In the genomic region with DNA sequence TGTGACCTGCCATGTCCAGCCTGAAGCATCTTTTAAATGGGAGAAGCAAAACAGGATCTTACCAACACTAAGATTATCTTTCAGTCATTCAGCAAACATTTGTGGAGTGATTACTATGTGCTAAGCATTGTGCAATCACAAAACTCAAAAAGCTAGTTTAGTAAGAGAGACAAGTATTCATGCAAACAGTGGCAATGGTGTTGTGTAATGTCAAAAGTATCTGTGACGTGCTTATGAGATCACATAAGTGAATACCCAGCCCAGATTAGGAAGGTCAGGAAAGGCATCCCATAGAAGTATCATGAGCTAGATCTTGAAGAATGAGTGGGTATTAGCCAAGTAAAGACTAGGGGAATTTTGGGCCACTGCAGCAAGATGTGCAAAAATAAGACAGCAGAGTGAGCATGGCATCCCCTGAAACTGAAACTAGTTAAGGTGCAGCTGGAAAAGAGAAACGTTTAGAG, we compare ENCODE assay signal across 1 cellular context.
TF ChIP-seq lines count a peak whose summit lies in the region.

No MANE protein-coding gene starts in this region.

TF ChIP-seq in HepG2, 621 proteins besides CTCF, POLR2A, EP300 and RAD21 (continued from another document):
- TF ChIP-seq, protein P1, sequence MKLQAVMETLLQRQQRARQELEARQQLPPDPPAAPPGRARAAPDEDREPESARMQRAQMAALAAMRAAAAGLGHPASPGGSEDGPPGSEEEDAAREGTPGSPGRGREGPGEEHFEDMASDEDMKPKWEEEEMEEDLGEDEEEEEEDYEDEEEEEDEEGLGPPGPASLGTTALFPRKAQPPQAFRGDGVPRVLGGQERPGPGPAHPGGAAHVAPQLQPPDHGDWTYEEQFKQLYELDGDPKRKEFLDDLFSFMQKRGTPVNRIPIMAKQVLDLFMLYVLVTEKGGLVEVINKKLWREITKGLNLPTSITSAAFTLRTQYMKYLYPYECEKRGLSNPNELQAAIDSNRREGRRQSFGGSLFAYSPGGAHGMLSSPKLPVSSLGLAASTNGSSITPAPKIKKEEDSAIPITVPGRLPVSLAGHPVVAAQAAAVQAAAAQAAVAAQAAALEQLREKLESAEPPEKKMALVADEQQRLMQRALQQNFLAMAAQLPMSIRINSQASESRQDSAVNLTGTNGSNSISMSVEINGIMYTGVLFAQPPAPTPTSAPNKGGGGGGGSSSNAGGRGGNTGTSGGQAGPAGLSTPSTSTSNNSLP (IDR thresholded peaks at IDR 0.05; ENCODE audit: low read depth, low read length), result no peak
- no peak for TF ChIP-seq AGO2 (optimal IDR thresholded peaks at IDR 0.05; ENCODE audit: low read depth, low read length)
- TF ChIP-seq ZNF3 (CRISPR knock-in tag; IDR thresholded peaks at IDR 0.05), result peak; percentile 99
- peak; percentile 19; the same call in 1 of the 2 replicates for TF ChIP-seq SMC3 (IDR thresholded peaks at IDR 0.05; ENCODE audit: low read length)
- peak; percentile 57 for TF ChIP-seq GATAD2A (CRISPR knock-in tag; IDR thresholded peaks at IDR 0.05)
- TF ChIP-seq FOSL2 (CRISPR knock-in tag; IDR thresholded peaks at IDR 0.05), result peak; percentile 68
- peak; percentile 88 for TF ChIP-seq CEBPG (CRISPR knock-in tag; IDR thresholded peaks at IDR 0.05)
- TF ChIP-seq KDM1A (CRISPR knock-in tag; IDR thresholded peaks at IDR 0.05), result peak; percentile 48; the same call in 1 of the 2 replicates
- TF ChIP-seq, protein P2, sequence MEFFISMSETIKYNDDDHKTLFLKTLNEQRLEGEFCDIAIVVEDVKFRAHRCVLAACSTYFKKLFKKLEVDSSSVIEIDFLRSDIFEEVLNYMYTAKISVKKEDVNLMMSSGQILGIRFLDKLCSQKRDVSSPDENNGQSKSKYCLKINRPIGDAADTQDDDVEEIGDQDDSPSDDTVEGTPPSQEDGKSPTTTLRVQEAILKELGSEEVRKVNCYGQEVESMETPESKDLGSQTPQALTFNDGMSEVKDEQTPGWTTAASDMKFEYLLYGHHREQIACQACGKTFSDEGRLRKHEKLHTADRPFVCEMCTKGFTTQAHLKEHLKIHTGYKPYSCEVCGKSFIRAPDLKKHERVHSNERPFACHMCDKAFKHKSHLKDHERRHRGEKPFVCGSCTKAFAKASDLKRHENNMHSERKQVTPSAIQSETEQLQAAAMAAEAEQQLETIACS (CRISPR knock-in tag; IDR thresholded peaks at IDR 0.05), result no peak
- TF ChIP-seq ZFP36L2 (CRISPR knock-in tag; IDR thresholded peaks at IDR 0.05), result no peak
- TF ChIP-seq CEBPB (IDR thresholded peaks at IDR 0.05; ENCODE audit: borderline replicate concordance, low read depth, low read length), result peak; percentile 97
- TF ChIP-seq ZBTB21 (CRISPR knock-in tag; IDR thresholded peaks at IDR 0.05), result peak; percentile 76
- no peak for TF ChIP-seq SOX6 (IDR thresholded peaks at IDR 0.05)
- peak; percentile 35; the same call in 1 of the 2 replicates for TF ChIP-seq SOX6 (CRISPR knock-in tag; IDR thresholded peaks at IDR 0.05)
- 0 out of 2 replicates have a peak, but pooled peaks have one; percentile 34 for TF ChIP-seq ISL2 (CRISPR knock-in tag; IDR thresholded peaks at IDR 0.05)
- peak; percentile 53; the same call in 1 of the 2 replicates for TF ChIP-seq POGZ (CRISPR knock-in tag; IDR thresholded peaks at IDR 0.05)
- peak; percentile 17; the same call in 1 of the 2 replicates for TF ChIP-seq TCF7 (IDR thresholded peaks at IDR 0.05; ENCODE audit: low read depth)
- peak; percentile 64; the same call in 1 of the 2 replicates for TF ChIP-seq ZMYM2 (CRISPR knock-in tag; IDR thresholded peaks at IDR 0.05)
- peak; percentile 26; the same call in 1 of the 2 replicates for TF ChIP-seq ZNF331 (CRISPR knock-in tag; IDR thresholded peaks at IDR 0.05)
- TF ChIP-seq RBM22 (optimal IDR thresholded peaks at IDR 0.05; ENCODE audit: low read length), result no peak
- TF ChIP-seq PHF5A (CRISPR knock-in tag; IDR thresholded peaks at IDR 0.05; ENCODE audit: low read depth, unreplicated experiment), result no peak
- TF ChIP-seq ZMYM4 (CRISPR knock-in tag; IDR thresholded peaks at IDR 0.05), result no peak; the same call in 1 of the 2 replicates
- 0 out of 2 replicates have a peak, but pooled peaks have one; percentile 9 for TF ChIP-seq JUN (CRISPR knock-in tag; IDR thresholded peaks at IDR 0.05)
- TF ChIP-seq, protein P3, sequence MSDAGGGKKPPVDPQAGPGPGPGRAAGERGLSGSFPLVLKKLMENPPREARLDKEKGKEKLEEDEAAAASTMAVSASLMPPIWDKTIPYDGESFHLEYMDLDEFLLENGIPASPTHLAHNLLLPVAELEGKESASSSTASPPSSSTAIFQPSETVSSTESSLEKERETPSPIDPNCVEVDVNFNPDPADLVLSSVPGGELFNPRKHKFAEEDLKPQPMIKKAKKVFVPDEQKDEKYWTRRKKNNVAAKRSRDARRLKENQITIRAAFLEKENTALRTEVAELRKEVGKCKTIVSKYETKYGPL (CRISPR knock-in tag; IDR thresholded peaks at IDR 0.05), result 0 out of 2 replicates have a peak, but pooled peaks have one; percentile 42
- no peak for TF ChIP-seq SCMH1 (CRISPR knock-in tag; IDR thresholded peaks at IDR 0.05; ENCODE audit: borderline replicate concordance)
- TF ChIP-seq ZNF205 (CRISPR knock-in tag; IDR thresholded peaks at IDR 0.05), result peak; percentile 99
- TF ChIP-seq, protein P4, sequence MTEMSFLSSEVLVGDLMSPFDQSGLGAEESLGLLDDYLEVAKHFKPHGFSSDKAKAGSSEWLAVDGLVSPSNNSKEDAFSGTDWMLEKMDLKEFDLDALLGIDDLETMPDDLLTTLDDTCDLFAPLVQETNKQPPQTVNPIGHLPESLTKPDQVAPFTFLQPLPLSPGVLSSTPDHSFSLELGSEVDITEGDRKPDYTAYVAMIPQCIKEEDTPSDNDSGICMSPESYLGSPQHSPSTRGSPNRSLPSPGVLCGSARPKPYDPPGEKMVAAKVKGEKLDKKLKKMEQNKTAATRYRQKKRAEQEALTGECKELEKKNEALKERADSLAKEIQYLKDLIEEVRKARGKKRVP (CRISPR knock-in tag; IDR thresholded peaks at IDR 0.05), result peak in 1 of 2 experiments; percentile 53; a peak in 2 of 4 replicates
- TF ChIP-seq, protein P5, sequence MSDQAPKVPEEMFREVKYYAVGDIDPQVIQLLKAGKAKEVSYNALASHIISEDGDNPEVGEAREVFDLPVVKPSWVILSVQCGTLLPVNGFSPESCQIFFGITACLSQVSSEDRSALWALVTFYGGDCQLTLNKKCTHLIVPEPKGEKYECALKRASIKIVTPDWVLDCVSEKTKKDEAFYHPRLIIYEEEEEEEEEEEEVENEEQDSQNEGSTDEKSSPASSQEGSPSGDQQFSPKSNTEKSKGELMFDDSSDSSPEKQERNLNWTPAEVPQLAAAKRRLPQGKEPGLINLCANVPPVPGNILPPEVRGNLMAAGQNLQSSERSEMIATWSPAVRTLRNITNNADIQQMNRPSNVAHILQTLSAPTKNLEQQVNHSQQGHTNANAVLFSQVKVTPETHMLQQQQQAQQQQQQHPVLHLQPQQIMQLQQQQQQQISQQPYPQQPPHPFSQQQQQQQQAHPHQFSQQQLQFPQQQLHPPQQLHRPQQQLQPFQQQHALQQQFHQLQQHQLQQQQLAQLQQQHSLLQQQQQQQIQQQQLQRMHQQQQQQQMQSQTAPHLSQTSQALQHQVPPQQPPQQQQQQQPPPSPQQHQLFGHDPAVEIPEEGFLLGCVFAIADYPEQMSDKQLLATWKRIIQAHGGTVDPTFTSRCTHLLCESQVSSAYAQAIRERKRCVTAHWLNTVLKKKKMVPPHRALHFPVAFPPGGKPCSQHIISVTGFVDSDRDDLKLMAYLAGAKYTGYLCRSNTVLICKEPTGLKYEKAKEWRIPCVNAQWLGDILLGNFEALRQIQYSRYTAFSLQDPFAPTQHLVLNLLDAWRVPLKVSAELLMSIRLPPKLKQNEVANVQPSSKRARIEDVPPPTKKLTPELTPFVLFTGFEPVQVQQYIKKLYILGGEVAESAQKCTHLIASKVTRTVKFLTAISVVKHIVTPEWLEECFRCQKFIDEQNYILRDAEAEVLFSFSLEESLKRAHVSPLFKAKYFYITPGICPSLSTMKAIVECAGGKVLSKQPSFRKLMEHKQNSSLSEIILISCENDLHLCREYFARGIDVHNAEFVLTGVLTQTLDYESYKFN (CRISPR knock-in tag; conservative IDR thresholded peaks at IDR 0.05), result no peak
- peak; percentile 58; the same call in 1 of the 2 replicates for TF ChIP-seq ZNF7 (CRISPR knock-in tag; IDR thresholded peaks at IDR 0.05)
- peak; percentile 24; the same call in 1 of the 2 replicates for TF ChIP-seq FOXA3 (CRISPR knock-in tag; IDR thresholded peaks at IDR 0.05)
- TF ChIP-seq NCOA2 (CRISPR knock-in tag; IDR thresholded peaks at IDR 0.05), result peak; percentile 64
- no peak for TF ChIP-seq SOX13 (IDR thresholded peaks at IDR 0.05)
- peak in 1 of 2 experiments; percentile 60; a peak in 1 of 4 replicates for TF ChIP-seq SOX13 (CRISPR knock-in tag; conservative IDR thresholded peaks at IDR 0.05 in 1 of 2, IDR thresholded peaks at IDR 0.05 in 1 of 2)
